Comparison of ENCODE assay signal across 12 cellular contexts in the genomic region with DNA sequence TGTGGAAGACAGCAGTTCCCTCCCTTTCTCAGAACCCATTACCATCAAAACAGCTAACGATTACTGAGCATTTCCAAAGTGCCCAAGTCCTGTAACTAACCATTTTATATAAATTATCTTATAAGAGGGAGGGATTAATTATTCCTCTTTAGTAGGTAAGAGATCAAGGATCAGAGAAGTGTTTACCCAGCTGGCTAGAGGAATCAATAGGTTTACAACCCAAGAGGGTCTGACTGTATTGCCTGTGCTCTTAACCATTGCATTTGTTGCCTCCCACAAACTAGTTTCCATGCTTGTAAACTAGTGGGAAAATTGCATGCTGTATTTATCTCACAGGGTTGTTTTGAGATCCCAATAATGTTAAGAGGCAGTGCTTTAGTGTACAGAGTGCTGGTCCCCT. TPM values are rescaled to one million over a fixed set of nuclear protein-coding genes. Genes with fewer than 3 reads are reported as not detected.
DNase-seq lines count a peak whose midpoint lies in the region; ATAC-seq, FAIRE-seq and TF ChIP-seq lines count a peak whose summit lies in the region.
"Had no signal": no experiment of that assay in that cellular context is flagged by ENCODE, and none has a peak within 500 bp of the region (broad histone marks: within the 10 kb centered on the region; RNA-seq: fewer than 3 reads in every experiment).

No MANE protein-coding gene starts in this region.

- H3K27ac Mint-ChIP-seq in activated CD4-positive, alpha-beta memory T cell treated with anti-CD3 and anti-CD28 coated beads for 36 hours: peak overlapping the region; percentile 31
- H3K27ac Mint-ChIP-seq in natural killer cell: peak overlapping the region in 1 of 2 donors; percentile 18

- peaks cover 2% of the 10 kb centered on the region for H3K27me3 Mint-ChIP-seq in activated CD4-positive, alpha-beta memory T cell treated with anti-CD3 and anti-CD28 coated beads for 36 hours
- H3K27me3 Mint-ChIP-seq in natural killer cell (ENCODE audit: low read depth in 2 of 2): peaks cover 0 to 3% of the 10 kb centered on the region in 2 donors

- intact Hi-C loops in activated CD4-positive, alpha-beta memory T cell treated with anti-CD3 and anti-CD28 coated beads for 36 hours (cut with micrococcal nuclease): no loop called here
- intact Hi-C loops in natural killer cell (cut with micrococcal nuclease): no loop called here

- no peak for FAIRE-seq in urothelium cell line (lab: Jason Lieb, UNC)

- H3K36me3 Mint-ChIP-seq in activated CD4-positive, alpha-beta memory T cell treated with anti-CD3 and anti-CD28 coated beads for 36 hours: peaks cover 18% of the 10 kb centered on the region
- H3K36me3 Mint-ChIP-seq in natural killer cell: no peaks in the 10 kb centered on the region

- H3K9me3 Mint-ChIP-seq in activated CD4-positive, alpha-beta memory T cell treated with anti-CD3 and anti-CD28 coated beads for 36 hours: peaks cover 25% of the 10 kb centered on the region
- no peaks in the 10 kb centered on the region for H3K9me3 Mint-ChIP-seq in natural killer cell

- POLR2A ChIA-PET in activated CD4-positive, alpha-beta memory T cell treated with anti-CD3 and anti-CD28 coated beads for 36 hours (lab: Charles Lee): no interaction called here

- peak; percentile 1 for DNase-seq in SHP77 treated with DMSO at 0.1 percent for 48 hours (lab: John Stamatoyannopoulos, UW)
- no peak for DNase-seq in SHP77 (lab: John Stamatoyannopoulos, UW)
- DNase-seq in HT-29 (ENCODE audit: low spot score): peak; percentile 14
- DNase-seq in activated CD4-positive, alpha-beta memory T cell treated with anti-CD3 and anti-CD28 coated beads for 36 hours: no peak
- DNase-seq in natural killer cell: no peak
- DNase-seq in Kasumi-1 (lab: John Stamatoyannopoulos, UW): no peak
- DNase-seq in HUDEP-2 (lab: John Stamatoyannopoulos, UW; ENCODE audit: unreplicated experiment in 76 of 76): no peak
- no peak for DNase-seq in urothelium cell line (ENCODE audit: low spot score)
- DNase-seq: retina, transverse colon had no signal

- no peak for TF ChIP-seq CTCF in natural killer cell (IDR thresholded peaks at IDR 0.05)

- ATAC-seq in natural killer cell: no peak
- ATAC-seq: esophagus mucosa had no signal

- H3K4me3 Mint-ChIP-seq in activated CD4-positive, alpha-beta memory T cell treated with anti-CD3 and anti-CD28 coated beads for 36 hours: peak overlapping the region; percentile 43
- peak overlapping the region; percentile 79 for H3K4me3 Mint-ChIP-seq in natural killer cell

- H3K4me1 Mint-ChIP-seq in activated CD4-positive, alpha-beta memory T cell treated with anti-CD3 and anti-CD28 coated beads for 36 hours (ENCODE audit: low read depth): peaks cover 18% of the 10 kb centered on the region
- H3K4me1 Mint-ChIP-seq in natural killer cell: peaks cover 7 to 32% of the 10 kb centered on the region in 2 donors

- CTCF ChIA-PET in activated CD4-positive, alpha-beta memory T cell treated with anti-CD3 and anti-CD28 coated beads for 36 hours (lab: Charles Lee): interaction anchor here (1.0 to 2.9 kb wide), 4 partner anchors 10 to 45 kb away, joined by 4 to 14 read pairs (median 9); no protein-coding TSS in a partner anchor

RNA-seq across cellular contexts. Expression of a gene that starts 3.7 kb away (rescaled TPM):
- 66.6 and 84.8 TPM in 2 replicates for total RNA-seq in HT-29 (2014; rRNA removed; shearing (Covaris generic))
- 10 to 100 TPM; 21.6 to 22.6 TPM for total RNA-seq in activated CD4-positive, alpha-beta memory T cell treated with anti-CD3 and anti-CD28 coated beads for 36 hours
- total RNA-seq in natural killer cell: 10 to 100 TPM; 13.0 to 14.7 (median 13.3) TPM

RNA-seq across cellular contexts. Expression of a gene that starts 11.5 kb away (rescaled TPM):
- 164 and 165 TPM in 2 replicates for total RNA-seq in HT-29 (2014; rRNA removed; shearing (Covaris generic))
- total RNA-seq in activated CD4-positive, alpha-beta memory T cell treated with anti-CD3 and anti-CD28 coated beads for 36 hours: 10 to 100 TPM; 41.5 to 44.4 TPM
- total RNA-seq in natural killer cell: 100 to 1,000 TPM; 173 to 190 (median 187) TPM

RNA-seq across cellular contexts. Expression of a gene that starts 26.3 kb away (rescaled TPM):
- 0.23 and 1.6 TPM in 2 replicates for total RNA-seq in HT-29 (2014; rRNA removed; shearing (Covaris generic))
- under 1 TPM; 0.24 to 0.55 TPM for total RNA-seq in activated CD4-positive, alpha-beta memory T cell treated with anti-CD3 and anti-CD28 coated beads for 36 hours
- total RNA-seq in natural killer cell: under 1 TPM in 1 of 3 donors, not detected in 2; 0.14 TPM
- total RNA-seq: mesenteric fat pad had no signal

RNA-seq across cellular contexts. Expression of a gene that starts 41.5 kb away (rescaled TPM):
- 73.6 and 74.7 TPM in 2 replicates for total RNA-seq in HT-29 (2014; rRNA removed; shearing (Covaris generic))
- 10 to 100 TPM; 19.9 to 24.8 TPM for total RNA-seq in activated CD4-positive, alpha-beta memory T cell treated with anti-CD3 and anti-CD28 coated beads for 36 hours
- total RNA-seq in natural killer cell: 10 to 100 TPM; 73.8 to 77.4 (median 74.0) TPM

RNA-seq across cellular contexts. Expression of a gene that starts 56.2 kb away (rescaled TPM):
- 79.1 and 90.1 TPM in 2 replicates for total RNA-seq in HT-29 (2014; rRNA removed; shearing (Covaris generic))
- 10 to 100 TPM; 67.8 to 69.8 TPM for total RNA-seq in activated CD4-positive, alpha-beta memory T cell treated with anti-CD3 and anti-CD28 coated beads for 36 hours
- 1 to 10 TPM in 2 of 3 donors, under 1 TPM in 1; 0.45 to 1.8 (median 1.5) TPM for total RNA-seq in natural killer cell

Comparison
In these comparisons a context has a peak if more than half of its experiments do, and no peak if none do; other contexts are left out.
1. DNase-seq: peak in SHP77 treated with DMSO at 0.1 percent for 48 hours (single experiment) and HT-29 (single experiment); none in SHP77 (0 of 2), activated CD4-positive, alpha-beta memory T cell treated with anti-CD3 and anti-CD28 coated beads for 36 hours (single experiment), natural killer cell (single experiment), Kasumi-1 (0 of 2), HUDEP-2 (0 of 76) and urothelium cell line (single experiment).